8 cellular contexts compared by ENCODE assay signal in the genomic region with DNA sequence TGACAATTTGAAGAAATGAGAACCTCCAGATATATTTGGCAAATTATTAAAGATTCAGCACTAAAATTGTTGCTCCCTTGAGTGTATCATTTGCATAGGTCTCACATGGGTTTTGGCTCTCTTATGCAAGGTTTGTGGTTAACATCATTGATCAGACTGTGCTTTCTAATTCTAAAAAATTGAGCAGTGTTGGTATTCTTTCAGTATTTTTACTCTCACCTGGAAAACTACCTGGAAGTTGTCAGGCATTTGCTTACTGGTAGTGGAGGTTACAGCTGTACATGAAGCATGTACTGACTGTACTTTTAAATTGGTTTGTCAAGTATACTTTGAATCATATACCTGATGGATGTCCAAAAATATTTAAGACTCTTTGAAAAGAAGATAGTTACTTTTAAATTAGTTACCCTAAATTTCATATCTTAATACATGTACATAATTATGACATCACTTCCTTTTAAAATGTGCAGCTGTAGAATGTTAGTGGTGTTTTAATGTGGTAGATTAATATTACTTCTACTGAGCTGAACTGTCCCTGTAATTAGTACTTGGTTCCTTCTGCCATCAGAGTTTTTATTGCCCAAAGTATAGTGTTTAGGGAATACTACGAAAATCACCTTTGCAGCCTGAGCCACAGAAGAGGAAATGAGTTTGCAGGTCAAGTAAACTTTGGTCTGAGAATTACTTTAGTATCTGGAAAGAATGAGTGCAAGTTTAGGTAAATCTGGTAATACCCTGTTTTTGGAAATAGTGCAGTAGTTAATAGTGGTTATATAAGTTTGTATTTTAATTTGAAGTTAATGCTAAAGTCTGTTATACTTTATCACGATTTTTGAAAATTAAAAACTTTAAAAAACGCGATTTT. TPM values are rescaled to one million over a fixed set of nuclear protein-coding genes. Genes with fewer than 3 reads are reported as not detected.
A peak's percentile ranks its signal among the peaks of the same experiment; 100 is the strongest.
DNase-seq lines count a peak whose midpoint lies in the region; ATAC-seq and TF ChIP-seq lines count a peak whose summit lies in the region.

No MANE protein-coding gene starts in this region.

- H3K27me3 Mint-ChIP-seq in activated naive CD8-positive, alpha-beta T cell: no peaks in the 10 kb centered on the region

- TF ChIP-seq CTCF in BE2C (IDR thresholded peaks at IDR 0.05; ENCODE audit: low read depth, low read length): no peak

- H3K27ac ChIP-seq in HUES6 (ENCODE audit: low read depth, low read length) (peak overlapping the region; percentile 98), thymus (ENCODE audit: low read depth) (peak overlapping the region; percentile 79)

- H3K4me1 ChIP-seq in BE2C: peaks cover 6% of the 10 kb centered on the region
- H3K4me1 ChIP-seq in HUES6 (ENCODE audit: control insufficient read depth, insufficient read depth, low read length): peaks cover 37% of the 10 kb centered on the region
- H3K4me1 ChIP-seq in thymus (ENCODE audit: control insufficient read depth, insufficient read depth, low read length): peaks cover 22% of the 10 kb centered on the region

- WGBS in thymus: 2% methylated on average over 4 of the region's 4 CpGs

- H3K9me3 ChIP-seq in BE2C (no peaks in the 10 kb centered on the region), HUES6 (ENCODE audit: control insufficient read depth, insufficient read depth, low read depth, low read length) (no peaks in the 10 kb centered on the region), thymus (ENCODE audit: control insufficient read depth) (no peaks in the 10 kb centered on the region)

- no peaks in the 10 kb centered on the region for H3K27me3 ChIP-seq in BE2C
- no peaks in the 10 kb centered on the region for H3K27me3 ChIP-seq in HUES6 (ENCODE audit: control insufficient read depth, insufficient read depth, low read length)
- H3K27me3 ChIP-seq in thymus (ENCODE audit: control insufficient read depth, insufficient read depth): no peaks in the 10 kb centered on the region

- peaks cover 60% of the 10 kb centered on the region for H3K4me1 Mint-ChIP-seq in activated naive CD8-positive, alpha-beta T cell (ENCODE audit: low read depth)

- H3K4me3 Mint-ChIP-seq in activated naive CD8-positive, alpha-beta T cell: peak overlapping the region; percentile 99

- ATAC-seq in HG02571 (IDR thresholded peaks at IDR 0.05; ENCODE audit: unreplicated experiment): no peak

- H3K36me3 ChIP-seq in BE2C (peaks cover 28% of the 10 kb centered on the region), HUES6 (ENCODE audit: control insufficient read depth, insufficient read depth, low read length) (peaks cover 28% of the 10 kb centered on the region), thymus (ENCODE audit: control insufficient read depth, insufficient read depth) (no peaks in the 10 kb centered on the region)

- H3K4me3 ChIP-seq in BE2C (ENCODE audit: low read depth, low read length) (peak overlapping the region; percentile 91), HUES6 (ENCODE audit: low read depth, low read length) (peak overlapping the region; percentile 94), thymus (ENCODE audit: low read length) (peak overlapping the region; percentile 79)

- DNase-seq in BE2C (no peak), kidney glomerular epithelial cell (lab: John Stamatoyannopoulos, UW) (peak; percentile 41), cortex of kidney (lab: John Stamatoyannopoulos, UW) (no peak), NCI-H1694 treated with DMSO at 0.1 percent for 48 hours (lab: John Stamatoyannopoulos, UW) (no peak)

- peaks cover 7% of the 10 kb centered on the region for H3K9me3 Mint-ChIP-seq in activated naive CD8-positive, alpha-beta T cell (ENCODE audit: low read depth)

- H3K9ac ChIP-seq in HUES6 (ENCODE audit: low read length): peak overlapping the region; percentile 95

- peak overlapping the region; percentile 100 for H3K27ac Mint-ChIP-seq in activated naive CD8-positive, alpha-beta T cell

- H3K36me3 Mint-ChIP-seq in activated naive CD8-positive, alpha-beta T cell: peaks cover 24% of the 10 kb centered on the region

RNA-seq across cellular contexts. Expression of gene CHD2, which starts 2.8 kb away (rescaled TPM):
- 77.7 TPM for polyA plus RNA-seq in BE2C (2012; ENCODE audit: insufficient read depth, insufficient read length, low read depth)
- 62.0 TPM for polyA plus RNA-seq in thymus
